In genomic region chr2:45993476-45993991, GRCh38 we compare ENCODE assay signal across 8 cellular contexts.
DNase-seq lines count a peak whose midpoint lies in the region; ATAC-seq and TF ChIP-seq lines count a peak whose summit lies in the region.

No MANE protein-coding gene starts in this region.

- intact Hi-C loops in A673 (cut with micrococcal nuclease; ENCODE audit: unreplicated experiment) = loop anchor here (1.0 to 5.0 kb wide), 3 partner anchors 374 to 659 kb away; no protein-coding TSS in a partner anchor

- no peaks in the 10 kb centered on the region for H3K36me3 ChIP-seq in A673 (ENCODE audit: insufficient read depth, low read length, poor library complexity, severe bottlenecking)
- H3K36me3 ChIP-seq in liver (ENCODE audit: control insufficient read depth in 4 of 4, insufficient read depth in 3 of 4, low read depth in 1 of 4, low read length in 3 of 4) = no peaks in the 10 kb centered on the region

- H3K4me3 ChIP-seq in A673 (ENCODE audit: low read depth, low read length, poor library complexity, severe bottlenecking) (no peak overlapping the region), liver (ENCODE audit: low read depth in 1 of 3, low read length in 3 of 3) (no peak overlapping the region)

- H3K4me1 ChIP-seq in A673 (ENCODE audit: insufficient read depth, low read length, poor library complexity, severe bottlenecking) (no peaks in the 10 kb centered on the region), liver (ENCODE audit: control insufficient read depth in 4 of 4, insufficient read depth in 4 of 4, low read length in 3 of 4) (peaks cover 9 to 47% (median 40%) of the 10 kb centered on the region in 4 donors)

- ATAC-seq in GM18498 (IDR thresholded peaks at IDR 0.05; ENCODE audit: unreplicated experiment) (peak; percentile 54), GM18517 (IDR thresholded peaks at IDR 0.05; ENCODE audit: unreplicated experiment) (no peak)

- H3K9ac ChIP-seq in liver (ENCODE audit: low read depth in 1 of 2, low read length in 2 of 2) = no peak overlapping the region

- H3K27me3 ChIP-seq in A673 (replicated peaks; ENCODE audit: insufficient read depth, low read depth, low read length, poor library complexity) (no peaks in the 10 kb centered on the region), liver (ENCODE audit: control insufficient read depth in 4 of 4, insufficient read depth in 4 of 4, low read length in 3 of 4) (no peaks in the 10 kb centered on the region)

- POLR2A ChIA-PET in A673 (lab: Charles Lee; ENCODE audit: low non-redundant PET) = no interaction called here

- BruUV-seq in A673 (replicated peaks; lab: Mats Ljungman, UMichigan) = no TSS peak

- TF ChIP-seq CTCF in A673 (conservative IDR thresholded peaks at IDR 0.05; ENCODE audit: low read depth, low read length) (peak; percentile 82), liver (IDR thresholded peaks at IDR 0.05; ENCODE audit: low read depth, low read length, missing input control) (peak; percentile 82)

- no peak overlapping the region for H3K27ac ChIP-seq in A673 (ENCODE audit: low read depth, low read length, poor library complexity, severe bottlenecking)
- H3K27ac ChIP-seq in liver (ENCODE audit: low read depth in 1 of 2, low read length in 2 of 2) = peak overlapping the region; percentile 83 to 87

- peak; percentile 85 to 93 for TF ChIP-seq RAD21 in liver (IDR thresholded peaks at IDR 0.05)

- H3K9me3 ChIP-seq in A673 (ENCODE audit: low read depth, low read length, poor library complexity, severe bottlenecking) (no peaks in the 10 kb centered on the region), liver (ENCODE audit: control insufficient read depth in 4 of 4, low read length in 3 of 4) (no peaks in the 10 kb centered on the region)

- 21% methylated on average over 6 of the region's 6 CpGs for WGBS in liver

- CTCF ChIA-PET in A673 (lab: Charles Lee) = interaction anchor here (0.5 to 1.4 kb wide), 6 partner anchors 10 to 469 kb away, joined by 3 to 4 read pairs (median 4); no protein-coding TSS in a partner anchor

- DNase-seq in A673 (ENCODE audit: low spot score) (peak; percentile 73), NCI-H446 (lab: John Stamatoyannopoulos, UW) (peak; percentile 22 to 70), dermis blood vessel endothelial cell (peak; percentile 91)
- peak; percentile 41 to 61 for DNase-seq in activated CD4-positive, alpha-beta T cell treated with anti-CD3 and anti-CD28 coated beads for 4 hours
- peak; percentile 7 for DNase-seq in stimulated activated CD8-positive, alpha-beta memory T cell treated with anti-CD3 and anti-CD28 coated beads, Interleukin-12 subunit alpha, Interleukin-12 subunit beta, amount 100 ng/mL, for 24 hours (ENCODE audit: extremely low read depth)

TF ChIP-seq in liver, 16 proteins besides CTCF, POLR2A, EP300 and RAD21:
- TF ChIP-seq YY1 (IDR thresholded peaks at IDR 0.05) (no peak), FOXA2 (IDR thresholded peaks at IDR 0.05) (peak; percentile 6), HNF4G (IDR thresholded peaks at IDR 0.05) (no peak), FOXA1 (IDR thresholded peaks at IDR 0.05) (no peak), EGR1 (IDR thresholded peaks at IDR 0.05; ENCODE audit: low read depth in 2 of 2) (no peak), JUND (IDR thresholded peaks at IDR 0.05) (peak in 1 of 2 donors; percentile 49), RXRA (IDR thresholded peaks at IDR 0.05) (peak in 1 of 2 donors; percentile 79), TAF1 (conservative IDR thresholded peaks at IDR 0.05) (peak; percentile 40), HNF4A (conservative IDR thresholded peaks at IDR 0.05) (peak; percentile 43 to 72), GABPA (IDR thresholded peaks at IDR 0.05 in 1 of 2, conservative IDR thresholded peaks at IDR 0.05 in 1 of 2) (no peak), NR2F2 (IDR thresholded peaks at IDR 0.05) (no peak), ATF3 (IDR thresholded peaks at IDR 0.05) (peak; percentile 91), SP1 (IDR thresholded peaks at IDR 0.05) (no peak)
- TF ChIP-seq, protein P1, sequence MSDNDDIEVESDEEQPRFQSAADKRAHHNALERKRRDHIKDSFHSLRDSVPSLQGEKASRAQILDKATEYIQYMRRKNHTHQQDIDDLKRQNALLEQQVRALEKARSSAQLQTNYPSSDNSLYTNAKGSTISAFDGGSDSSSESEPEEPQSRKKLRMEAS (IDR thresholded peaks at IDR 0.05) = peak; percentile 53
- TF ChIP-seq, protein P2, sequence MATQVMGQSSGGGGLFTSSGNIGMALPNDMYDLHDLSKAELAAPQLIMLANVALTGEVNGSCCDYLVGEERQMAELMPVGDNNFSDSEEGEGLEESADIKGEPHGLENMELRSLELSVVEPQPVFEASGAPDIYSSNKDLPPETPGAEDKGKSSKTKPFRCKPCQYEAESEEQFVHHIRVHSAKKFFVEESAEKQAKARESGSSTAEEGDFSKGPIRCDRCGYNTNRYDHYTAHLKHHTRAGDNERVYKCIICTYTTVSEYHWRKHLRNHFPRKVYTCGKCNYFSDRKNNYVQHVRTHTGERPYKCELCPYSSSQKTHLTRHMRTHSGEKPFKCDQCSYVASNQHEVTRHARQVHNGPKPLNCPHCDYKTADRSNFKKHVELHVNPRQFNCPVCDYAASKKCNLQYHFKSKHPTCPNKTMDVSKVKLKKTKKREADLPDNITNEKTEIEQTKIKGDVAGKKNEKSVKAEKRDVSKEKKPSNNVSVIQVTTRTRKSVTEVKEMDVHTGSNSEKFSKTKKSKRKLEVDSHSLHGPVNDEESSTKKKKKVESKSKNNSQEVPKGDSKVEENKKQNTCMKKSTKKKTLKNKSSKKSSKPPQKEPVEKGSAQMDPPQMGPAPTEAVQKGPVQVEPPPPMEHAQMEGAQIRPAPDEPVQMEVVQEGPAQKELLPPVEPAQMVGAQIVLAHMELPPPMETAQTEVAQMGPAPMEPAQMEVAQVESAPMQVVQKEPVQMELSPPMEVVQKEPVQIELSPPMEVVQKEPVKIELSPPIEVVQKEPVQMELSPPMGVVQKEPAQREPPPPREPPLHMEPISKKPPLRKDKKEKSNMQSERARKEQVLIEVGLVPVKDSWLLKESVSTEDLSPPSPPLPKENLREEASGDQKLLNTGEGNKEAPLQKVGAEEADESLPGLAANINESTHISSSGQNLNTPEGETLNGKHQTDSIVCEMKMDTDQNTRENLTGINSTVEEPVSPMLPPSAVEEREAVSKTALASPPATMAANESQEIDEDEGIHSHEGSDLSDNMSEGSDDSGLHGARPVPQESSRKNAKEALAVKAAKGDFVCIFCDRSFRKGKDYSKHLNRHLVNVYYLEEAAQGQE (IDR thresholded peaks at IDR 0.05) = no peak
- TF ChIP-seq, protein P3, sequence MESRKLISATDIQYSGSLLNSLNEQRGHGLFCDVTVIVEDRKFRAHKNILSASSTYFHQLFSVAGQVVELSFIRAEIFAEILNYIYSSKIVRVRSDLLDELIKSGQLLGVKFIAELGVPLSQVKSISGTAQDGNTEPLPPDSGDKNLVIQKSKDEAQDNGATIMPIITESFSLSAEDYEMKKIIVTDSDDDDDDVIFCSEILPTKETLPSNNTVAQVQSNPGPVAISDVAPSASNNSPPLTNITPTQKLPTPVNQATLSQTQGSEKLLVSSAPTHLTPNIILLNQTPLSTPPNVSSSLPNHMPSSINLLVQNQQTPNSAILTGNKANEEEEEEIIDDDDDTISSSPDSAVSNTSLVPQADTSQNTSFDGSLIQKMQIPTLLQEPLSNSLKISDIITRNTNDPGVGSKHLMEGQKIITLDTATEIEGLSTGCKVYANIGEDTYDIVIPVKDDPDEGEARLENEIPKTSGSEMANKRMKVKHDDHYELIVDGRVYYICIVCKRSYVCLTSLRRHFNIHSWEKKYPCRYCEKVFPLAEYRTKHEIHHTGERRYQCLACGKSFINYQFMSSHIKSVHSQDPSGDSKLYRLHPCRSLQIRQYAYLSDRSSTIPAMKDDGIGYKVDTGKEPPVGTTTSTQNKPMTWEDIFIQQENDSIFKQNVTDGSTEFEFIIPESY (IDR thresholded peaks at IDR 0.05) = no peak
TF ChIP-seq in liver: peak in this region for 7.

Comparison
In these comparisons a context has a peak if more than half of its experiments do, and no peak if none do; other contexts are left out.
1. DNase-seq: peak in every context shown above with its lines; median percentile 91 in dermis blood vessel endothelial cell; 73 in A673; 51 in activated CD4-positive, alpha-beta T cell treated with anti-CD3 and anti-CD28 coated beads for 4 hours; 46 in NCI-H446; 7 in stimulated activated CD8-positive, alpha-beta memory T cell treated with anti-CD3 and anti-CD28 coated beads, Interleukin-12 subunit alpha, Interleukin-12 subunit beta, amount 100 ng/mL, for 24 hours.